9 cellular contexts compared by ENCODE assay signal in the genomic region with DNA sequence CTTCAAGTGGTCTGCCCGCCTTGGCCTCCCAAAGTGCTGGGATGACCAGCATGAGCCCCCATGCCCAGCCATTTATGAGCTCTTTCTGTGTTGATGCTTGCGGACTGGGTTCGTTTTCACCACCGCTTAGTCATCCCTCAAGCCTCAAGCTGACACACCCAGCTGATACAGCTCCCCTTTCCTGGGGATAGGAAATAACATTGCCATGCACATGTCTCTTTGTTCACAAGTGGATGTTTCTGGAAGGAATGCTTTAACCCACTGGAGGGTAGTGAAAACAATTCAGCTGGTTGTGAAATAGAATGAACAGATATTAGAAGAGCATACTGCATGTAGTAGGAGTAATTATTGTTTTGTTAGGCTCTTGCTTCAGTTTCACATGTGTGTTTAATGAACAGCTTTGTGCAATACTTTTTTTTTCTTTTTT. TPM values are rescaled to one million over a fixed set of nuclear protein-coding genes. Genes with fewer than 3 reads are reported as not detected.
DNase-seq lines count a peak whose midpoint lies in the region; ATAC-seq and FAIRE-seq lines count a peak whose summit lies in the region.
"Had no signal": no experiment of that assay in that cellular context is flagged by ENCODE, and none has a peak within 500 bp of the region (broad histone marks: within the 10 kb centered on the region; RNA-seq: fewer than 3 reads in every experiment).

No MANE protein-coding gene starts in this region.

- H3K4me3 Mint-ChIP-seq in activated naive CD4-positive, alpha-beta T cell treated with anti-CD3 and anti-CD28 coated beads for 36 hours = no peak overlapping the region
- no peak overlapping the region for H3K4me3 Mint-ChIP-seq in activated naive CD8-positive, alpha-beta T cell treated with anti-CD3 and anti-CD28 coated beads, Interleukin-2, amount 50 U/mL, for 24 hours

- ATAC-seq in activated naive CD4-positive, alpha-beta T cell treated with anti-CD3 and anti-CD28 coated beads, Interleukin-2, amount 50 U/mL, for 72 hours = no peak
- ATAC-seq in activated naive CD8-positive, alpha-beta T cell treated with anti-CD3 and anti-CD28 coated beads, Interleukin-2, amount 50 U/mL, for 24 hours = no peak
- ATAC-seq in HG02610 (IDR thresholded peaks at IDR 0.05; ENCODE audit: unreplicated experiment) = no peak

- DNase-seq in activated naive CD4-positive, alpha-beta T cell treated with anti-CD3 and anti-CD28 coated beads, Interleukin-2, amount 50 U/mL, for 72 hours (ENCODE audit: low spot score in 2 of 2) = no peak
- no peak for DNase-seq in activated naive CD4-positive, alpha-beta T cell treated with anti-CD3 and anti-CD28 coated beads for 36 hours
- DNase-seq in activated naive CD8-positive, alpha-beta T cell treated with anti-CD3 and anti-CD28 coated beads, Interleukin-2, amount 50 U/mL, for 24 hours = no peak
- DNase-seq in islet precursor cell = peak; percentile 86
- DNase-seq in urothelium cell line (ENCODE audit: low spot score) = peak; percentile 87
- no peak for DNase-seq in NCI-H1417 treated with DMSO at 0.1 percent for 48 hours (lab: John Stamatoyannopoulos, UW)
- DNase-seq in putamen (ENCODE audit: low spot score) = no peak

- no peaks in the 10 kb centered on the region for H3K9me3 Mint-ChIP-seq in activated naive CD4-positive, alpha-beta T cell treated with anti-CD3 and anti-CD28 coated beads, Interleukin-2, amount 50 U/mL, for 72 hours
- no peaks in the 10 kb centered on the region for H3K9me3 Mint-ChIP-seq in activated naive CD4-positive, alpha-beta T cell treated with anti-CD3 and anti-CD28 coated beads for 36 hours
- no peaks in the 10 kb centered on the region for H3K9me3 Mint-ChIP-seq in activated naive CD8-positive, alpha-beta T cell treated with anti-CD3 and anti-CD28 coated beads, Interleukin-2, amount 50 U/mL, for 24 hours

- H3K4me1 Mint-ChIP-seq in activated naive CD4-positive, alpha-beta T cell treated with anti-CD3 and anti-CD28 coated beads for 36 hours (ENCODE audit: low read depth) = peaks cover 28% of the 10 kb centered on the region
- H3K4me1 Mint-ChIP-seq in activated naive CD8-positive, alpha-beta T cell treated with anti-CD3 and anti-CD28 coated beads, Interleukin-2, amount 50 U/mL, for 24 hours = peaks cover 39% of the 10 kb centered on the region

- CTCF ChIA-PET in activated naive CD4-positive, alpha-beta T cell treated with anti-CD3 and anti-CD28 coated beads for 36 hours (lab: Charles Lee) = interaction anchor here (0.6 to 1.5 kb wide), 5 partner anchors 24 to 415 kb away, joined by 3 to 7 read pairs (median 3); no protein-coding TSS in a partner anchor

- H3K27ac Mint-ChIP-seq in activated naive CD4-positive, alpha-beta T cell treated with anti-CD3 and anti-CD28 coated beads, Interleukin-2, amount 50 U/mL, for 72 hours = peak overlapping the region; percentile 53 to 55
- no peak overlapping the region for H3K27ac Mint-ChIP-seq in activated naive CD4-positive, alpha-beta T cell treated with anti-CD3 and anti-CD28 coated beads for 36 hours
- H3K27ac Mint-ChIP-seq in activated naive CD8-positive, alpha-beta T cell treated with anti-CD3 and anti-CD28 coated beads, Interleukin-2, amount 50 U/mL, for 24 hours = peak overlapping the region; percentile 69

- H3K36me3 Mint-ChIP-seq in activated naive CD4-positive, alpha-beta T cell treated with anti-CD3 and anti-CD28 coated beads, Interleukin-2, amount 50 U/mL, for 72 hours = no peaks in the 10 kb centered on the region
- no peaks in the 10 kb centered on the region for H3K36me3 Mint-ChIP-seq in activated naive CD4-positive, alpha-beta T cell treated with anti-CD3 and anti-CD28 coated beads for 36 hours (ENCODE audit: low read depth)
- H3K36me3 Mint-ChIP-seq in activated naive CD8-positive, alpha-beta T cell treated with anti-CD3 and anti-CD28 coated beads, Interleukin-2, amount 50 U/mL, for 24 hours (ENCODE audit: low read depth) = no peaks in the 10 kb centered on the region

- FAIRE-seq in urothelium cell line (lab: Jason Lieb, UNC) = peak; percentile 67

- H3K27me3 Mint-ChIP-seq in activated naive CD4-positive, alpha-beta T cell treated with anti-CD3 and anti-CD28 coated beads for 36 hours (ENCODE audit: low read depth) = peaks cover 13% of the 10 kb centered on the region
- H3K27me3 Mint-ChIP-seq in activated naive CD8-positive, alpha-beta T cell treated with anti-CD3 and anti-CD28 coated beads, Interleukin-2, amount 50 U/mL, for 24 hours = peaks cover 21% of the 10 kb centered on the region

- intact Hi-C loops in activated naive CD4-positive, alpha-beta T cell treated with anti-CD3 and anti-CD28 coated beads for 36 hours (cut with micrococcal nuclease) = loop anchor here (1.0 to 5.0 kb wide), 5 partner anchors 39 to 602 kb away; a partner anchor contains a TSS

RNA-seq across cellular contexts. Expression of a gene that starts 8.5 kb away (rescaled TPM):
- 1 to 10 TPM in 1 of 2 donors, under 1 TPM in 1; 0.50 to 3.4 TPM for total RNA-seq in activated naive CD4-positive, alpha-beta T cell treated with anti-CD3 and anti-CD28 coated beads, Interleukin-2, amount 50 U/mL, for 72 hours
- total RNA-seq in activated naive CD4-positive, alpha-beta T cell treated with anti-CD3 and anti-CD28 coated beads for 36 hours = 1 to 10 TPM; 1.7 to 2.2 TPM

RNA-seq across cellular contexts. Expression of a gene that starts 10.2 kb away (rescaled TPM):
- not detected for total RNA-seq in activated naive CD4-positive, alpha-beta T cell treated with anti-CD3 and anti-CD28 coated beads, Interleukin-2, amount 50 U/mL, for 72 hours
- total RNA-seq in activated naive CD4-positive, alpha-beta T cell treated with anti-CD3 and anti-CD28 coated beads for 36 hours = not detected
- total RNA-seq: cardiac muscle cell had no signal

RNA-seq across cellular contexts. Expression of a gene that starts 20.0 kb away (rescaled TPM):
- under 1 TPM; 0.10 to 0.57 TPM for total RNA-seq in activated naive CD4-positive, alpha-beta T cell treated with anti-CD3 and anti-CD28 coated beads, Interleukin-2, amount 50 U/mL, for 72 hours
- total RNA-seq in activated naive CD4-positive, alpha-beta T cell treated with anti-CD3 and anti-CD28 coated beads for 36 hours = under 1 TPM; 0.10 to 0.25 TPM

Comparison
In these comparisons a context has a peak if more than half of its experiments do, and no peak if none do; other contexts are left out.
1. DNase-seq: peak in islet precursor cell (single experiment) and urothelium cell line (single experiment); none in activated naive CD4-positive, alpha-beta T cell treated with anti-CD3 and anti-CD28 coated beads, Interleukin-2, amount 50 U/mL, for 72 hours (0 of 2), activated naive CD4-positive, alpha-beta T cell treated with anti-CD3 and anti-CD28 coated beads for 36 hours (single experiment), activated naive CD8-positive, alpha-beta T cell treated with anti-CD3 and anti-CD28 coated beads, Interleukin-2, amount 50 U/mL, for 24 hours (single experiment), NCI-H1417 treated with DMSO at 0.1 percent for 48 hours (single experiment) and putamen (single experiment).